ENCODE assay signal across 6 cellular contexts in genomic region chr18:45757644-45758043, GRCh38. TPM values are rescaled to one million over a fixed set of nuclear protein-coding genes. Genes with fewer than 3 reads are reported as not detected.
"Had no signal": no experiment of that assay in that cellular context is flagged by ENCODE, and none has a peak within 500 bp of the region (broad histone marks: within the 10 kb centered on the region; RNA-seq: fewer than 3 reads in every experiment).

No MANE protein-coding gene starts in this region.

RNA-seq across cellular contexts. Expression of gene SLC14A1, which starts 33.7 kb away (rescaled TPM):
- total RNA-seq: dermis blood vessel endothelial cell, endothelial cell of umbilical vein, epithelial cell of proximal tubule, lung microvascular endothelial cell, mesothelial cell of epicardium, myocyte had no signal
